Comparison of ENCODE assay signal across 18 cellular contexts in the genomic region with DNA sequence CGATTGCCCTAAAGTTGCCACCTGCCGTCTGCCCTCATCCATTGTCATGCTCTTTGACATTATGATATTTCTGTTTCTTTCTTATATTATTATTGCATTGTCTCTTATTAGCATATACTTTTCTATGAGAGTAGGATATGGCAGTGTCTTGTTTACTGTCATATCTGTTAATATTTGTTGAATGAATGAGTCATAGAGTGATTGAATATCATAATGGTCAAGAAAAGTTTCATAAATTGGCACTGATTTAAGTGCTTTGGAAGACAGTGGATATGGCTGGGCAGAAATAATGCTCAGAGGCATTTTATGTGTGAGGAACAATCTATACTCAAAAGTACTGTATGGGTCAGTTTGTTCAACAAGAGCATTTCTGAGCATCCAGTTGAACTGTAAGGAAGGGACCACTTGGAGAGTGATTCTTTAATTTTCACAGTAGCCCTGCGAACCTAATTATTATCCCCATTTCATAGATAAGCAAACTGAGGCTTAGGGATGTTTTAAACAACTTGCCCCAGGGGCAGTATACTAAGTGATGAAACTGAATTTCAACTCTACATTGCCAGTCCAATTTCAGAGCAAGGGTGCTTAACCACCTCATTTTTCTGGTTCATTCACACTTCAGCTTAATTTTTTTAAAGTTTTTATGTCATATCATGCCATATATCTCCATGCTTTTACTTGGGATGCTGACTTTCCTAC.
DNase-seq lines count a peak whose midpoint lies in the region; ATAC-seq, FAIRE-seq and TF ChIP-seq lines count a peak whose summit lies in the region.
"Had no signal": no experiment of that assay in that cellular context is flagged by ENCODE, and none has a peak within 500 bp of the region (broad histone marks: within the 10 kb centered on the region; RNA-seq: fewer than 3 reads in every experiment).

No MANE protein-coding gene starts in this region.

- no peaks in the 10 kb centered on the region for H4K20me1 ChIP-seq in K562 (replicated peaks; ENCODE audit: control insufficient read depth, insufficient read depth, low read length)

- H3K36me3 ChIP-seq in K562 (ENCODE audit: control insufficient read depth, insufficient read depth, low read length), result no peaks in the 10 kb centered on the region

- peaks cover 5 to 6% of the 10 kb centered on the region in 2 experiments; a peak in 1 of 5 replicates for H3K27me3 ChIP-seq in K562 (ENCODE audit: control insufficient read depth in 2 of 2, insufficient read depth in 2 of 2, low read length in 2 of 2)

- TF ChIP-seq EP300 in A549 (IDR thresholded peaks at IDR 0.05), result no peak
- TF ChIP-seq EP300 in K562 (IDR thresholded peaks at IDR 0.05; ENCODE audit: low read length), result no peak

- no peak for TF ChIP-seq CTCF in A549 (IDR thresholded peaks at IDR 0.05)
- TF ChIP-seq CTCF in K562 (IDR thresholded peaks at IDR 0.05 in 2 of 3, conservative IDR thresholded peaks at IDR 0.05 in 1 of 3; ENCODE audit: insufficient read depth in 2 of 3, low read depth in 1 of 3, low read length in 3 of 3), result no peak

- 97% methylated on average over 3 of the region's 3 CpGs for WGBS in A549 (ENCODE audit: missing lambda C conversion rate)
- 11% methylated on average over 3 of the region's 3 CpGs for WGBS in K562 (ENCODE audit: insufficient coverage, low coverage, missing lambda C conversion rate)

- no peak overlapping the region for H3K4me3 ChIP-seq in A549
- H3K4me3 ChIP-seq in K562, result no peak overlapping the region
- H3K4me3 ChIP-seq: GM23248 had no signal

- H3K4me2 ChIP-seq in A549 (peak overlapping the region; percentile 34), K562 (ENCODE audit: insufficient read depth, low read length) (no peak overlapping the region)

- BruUV-seq in K562 (replicated peaks; lab: Mats Ljungman, UMichigan), result no TSS peak

- H3K9me3 ChIP-seq in A549 (no peaks in the 10 kb centered on the region), K562 (replicated peaks; ENCODE audit: control insufficient read depth, insufficient read depth, low read depth, low read length) (no peaks in the 10 kb centered on the region)

- H3K9ac ChIP-seq in K562 (ENCODE audit: insufficient read depth in 1 of 2, low read depth in 2 of 2, low read length in 2 of 2), result no peak overlapping the region
- H3K9ac ChIP-seq: GM23248 had no signal

- H3K79me2 ChIP-seq in K562 (ENCODE audit: control insufficient read depth, insufficient read depth, low read length), result no peaks in the 10 kb centered on the region

- no peak overlapping the region for H2AFZ ChIP-seq in K562 (ENCODE audit: low read depth, low read length)
- H2AFZ ChIP-seq: GM23248 had no signal

- POLR2A ChIA-PET in A549 (lab: Yijun Ruan, JAX) (no interaction called here), K562 (lab: Yijun Ruan, JAX) (no interaction called here)

- no peaks in the 10 kb centered on the region for H3K9me1 ChIP-seq in K562 (ENCODE audit: control insufficient read depth, insufficient read depth, low read length)

- CTCF ChIA-PET in A549 (lab: Yijun Ruan, JAX) (no interaction called here), K562 (lab: Yijun Ruan, JAX; ENCODE audit: low intra/inter-chr PET ratio) (no interaction called here)

- ATAC-seq in A549, result no peak; a peak in 1 of 6 replicates
- no peak for ATAC-seq in K562
- no peak for ATAC-seq in GM18505 (IDR thresholded peaks at IDR 0.05; ENCODE audit: unreplicated experiment)

- TF ChIP-seq RAD21 in A549 (conservative IDR thresholded peaks at IDR 0.05 in 1 of 2, IDR thresholded peaks at IDR 0.05 in 1 of 2) (no peak), K562 (CRISPR knock-in tag; conservative IDR thresholded peaks at IDR 0.05 in 1 of 2, IDR thresholded peaks at IDR 0.05 in 1 of 2) (no peak)

- in situ Hi-C loops in K562 (cut with MboI), result no loop called here

- H3K4me1 ChIP-seq in A549 (peaks cover 21% of the 10 kb centered on the region), K562 (replicated peaks in 1 of 2; ENCODE audit: control insufficient read depth in 2 of 2, insufficient read depth in 2 of 2, low read length in 2 of 2) (no peaks in the 10 kb centered on the region)

- DNase-seq in A549 (ENCODE audit: low read depth in 1 of 2, low spot score in 1 of 2) (no peak), DMS53 (lab: John Stamatoyannopoulos, UW) (peak; percentile 49), K562 (ENCODE audit: extremely low read depth in 1 of 4, low spot score in 3 of 4) (no peak), fibroblast of gingiva (ENCODE audit: low read depth) (peak; percentile 5), midbrain (lab: John Stamatoyannopoulos, UW) (no peak), GM12892 (ENCODE audit: insufficient read length) (no peak)
- DNase-seq: 8988T; C1 segment of cervical spinal cord; CD4-positive, alpha-beta memory T cell; DMS153; DMS79 treated with DMSO at 0.1 percent for 48 hours; GF-D8; GM23248; H7; HCEC 1CT had no signal

- H3K27ac ChIP-seq in A549 (peak overlapping the region in 1 of 2 experiments; percentile 2; a peak in 1 of 6 replicates), K562 (ENCODE audit: extremely low read depth, low read depth, low read length) (no peak overlapping the region)
- H3K27ac ChIP-seq: GM23248 had no signal

- intact Hi-C loops in K562 (cut with micrococcal nuclease), result no loop called here

- TF ChIP-seq POLR2A in A549 (IDR thresholded peaks at IDR 0.05; ENCODE audit: low read length) (no peak), K562 (conservative IDR thresholded peaks at IDR 0.05) (no peak), GM18505 (IDR thresholded peaks at IDR 0.05; ENCODE audit: borderline replicate concordance, extremely low read depth, insufficient read depth, insufficient read length) (no peak), GM12892 (IDR thresholded peaks at IDR 0.05; ENCODE audit: low read depth, low read length) (no peak)

- FAIRE-seq in A549 (lab: Jason Lieb, UNC) (peak; percentile 56), K562 (lab: Jason Lieb, UNC) (no peak), GM12892 (lab: Jason Lieb, UNC) (no peak)
- FAIRE-seq: GM12891, H1 had no signal

TF ChIP-seq in A549, 52 proteins besides CTCF, POLR2A, EP300 and RAD21:
- no peak for TF ChIP-seq CBX8 (IDR thresholded peaks at IDR 0.05)
- no peak for TF ChIP-seq SMC3 (IDR thresholded peaks at IDR 0.05)
- no peak for TF ChIP-seq CEBPB (IDR thresholded peaks at IDR 0.05)
- TF ChIP-seq CBX2 (IDR thresholded peaks at IDR 0.05; ENCODE audit: borderline replicate concordance, low read depth), result no peak
- TF ChIP-seq MYC (IDR thresholded peaks at IDR 0.05; ENCODE audit: borderline replicate concordance, low read length), result no peak
- no peak for TF ChIP-seq HEYL (CRISPR knock-in tag; IDR thresholded peaks at IDR 0.05)
- TF ChIP-seq FOSL2 (IDR thresholded peaks at IDR 0.05), result no peak
- peak; percentile 70 for TF ChIP-seq FOSL2 (CRISPR knock-in tag; IDR thresholded peaks at IDR 0.05)
- TF ChIP-seq JUNB (IDR thresholded peaks at IDR 0.05), result peak; percentile 43
- no peak for TF ChIP-seq ZFP36 (IDR thresholded peaks at IDR 0.05; ENCODE audit: borderline replicate concordance, partially characterized antibody)
- TF ChIP-seq, protein P1, sequence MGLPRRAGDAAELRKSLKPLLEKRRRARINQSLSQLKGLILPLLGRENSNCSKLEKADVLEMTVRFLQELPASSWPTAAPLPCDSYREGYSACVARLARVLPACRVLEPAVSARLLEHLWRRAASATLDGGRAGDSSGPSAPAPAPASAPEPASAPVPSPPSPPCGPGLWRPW (IDR thresholded peaks at IDR 0.05), result no peak
- TF ChIP-seq BHLHE40 (IDR thresholded peaks at IDR 0.05; ENCODE audit: low read depth, low read length), result no peak
- TF ChIP-seq NR3C1 (IDR thresholded peaks at IDR 0.05), result no peak
- TF ChIP-seq KDM1A (IDR thresholded peaks at IDR 0.05; ENCODE audit: low read depth), result 0 out of 2 replicates have a peak, but pooled peaks have one; percentile 67
- TF ChIP-seq, protein P2, sequence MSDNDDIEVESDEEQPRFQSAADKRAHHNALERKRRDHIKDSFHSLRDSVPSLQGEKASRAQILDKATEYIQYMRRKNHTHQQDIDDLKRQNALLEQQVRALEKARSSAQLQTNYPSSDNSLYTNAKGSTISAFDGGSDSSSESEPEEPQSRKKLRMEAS (IDR thresholded peaks at IDR 0.05), result no peak
- TF ChIP-seq NPAS2 (CRISPR knock-in tag; IDR thresholded peaks at IDR 0.05; ENCODE audit: borderline replicate concordance), result no peak

TF ChIP-seq in K562, 482 proteins besides CTCF, POLR2A, EP300 and RAD21:
- TF ChIP-seq ZNF57 (CRISPR knock-in tag; IDR thresholded peaks at IDR 0.05) (no peak), ARHGAP35 (IDR thresholded peaks at IDR 0.05; ENCODE audit: partially characterized antibody) (no peak), HDAC1 (IDR thresholded peaks at IDR 0.05) (no peak), RBM25 (IDR thresholded peaks at IDR 0.05; ENCODE audit: low read depth, low read length, severe bottlenecking) (peak; percentile 88)

Comparison
In these comparisons a context has a peak if more than half of its experiments do, and no peak if none do; other contexts are left out.
1. DNase-seq: peak in DMS53 (single experiment) and fibroblast of gingiva (single experiment); none in A549 (0 of 2), K562 (0 of 4), midbrain (single experiment) and GM12892 (single experiment).